Comparison of ENCODE assay signal across 16 cellular contexts in genomic region chr1:245572709-245573108, GRCh38.
A peak's percentile ranks its signal among the peaks of the same experiment; 100 is the strongest.
DNase-seq lines count a peak whose midpoint lies in the region; TF ChIP-seq lines count a peak whose summit lies in the region.
"Had no signal": no experiment of that assay in that cellular context is flagged by ENCODE, and none has a peak within 500 bp of the region (broad histone marks: within the 10 kb centered on the region; RNA-seq: fewer than 3 reads in every experiment).

No MANE protein-coding gene starts in this region.

- no peak overlapping the region for H3K4me3 Mint-ChIP-seq in endothelial cell (ENCODE audit: unreplicated experiment)
- H3K4me3 Mint-ChIP-seq in nephron progenitor cell = no peak overlapping the region
- H3K4me3 Mint-ChIP-seq: CD8-positive, alpha-beta memory T cell; HFFc6 had no signal

- peaks cover 0 to 31% (median 11%) of the 10 kb centered on the region in 10 experiments; a peak in 14 of 20 replicates for H3K4me1 ChIP-seq in BLaER1 treated with 17β-estradiol and CSF1 and Interleukin-3, amounts not matched to agents 10 nM and 100 nM
- peaks cover 39% of the 10 kb centered on the region for H3K4me1 ChIP-seq in SJCRH30
- H3K4me1 ChIP-seq: A549 had no signal

- peak overlapping the region; percentile 26 for H3K27ac Mint-ChIP-seq in endothelial cell (ENCODE audit: unreplicated experiment)
- H3K27ac Mint-ChIP-seq in nephron progenitor cell = peak overlapping the region; percentile 85
- H3K27ac Mint-ChIP-seq: CD8-positive, alpha-beta memory T cell; HFFc6 had no signal

- peaks cover 2% of the 10 kb centered on the region for H3K27me3 Mint-ChIP-seq in endothelial cell (ENCODE audit: unreplicated experiment)
- H3K27me3 Mint-ChIP-seq in nephron progenitor cell (ENCODE audit: low read depth, poor library complexity) = peaks cover 4% of the 10 kb centered on the region

- peak; percentile 74 to 87 for DNase-seq in SJCRH30
- DNase-seq in endothelial cell (ENCODE audit: low spot score) = no peak
- no peak for DNase-seq in nephron progenitor cell
- no peak for DNase-seq in iPS-NIHi11 (ENCODE audit: low spot score)
- no peak for DNase-seq in activated CD4-positive, CD25-positive, alpha-beta regulatory T cell (lab: John Stamatoyannopoulos, UW)
- no peak for DNase-seq in HuH-7 (ENCODE audit: low spot score)
- DNase-seq: BE2C; CD8-positive, alpha-beta memory T cell; DND-41; GDM1; HCEC 1CT; HFFc6; IMR-90 had no signal

- no peak overlapping the region for H3K27ac ChIP-seq in BLaER1 treated with 17β-estradiol and CSF1 and Interleukin-3, amounts not matched to agents 10 nM and 100 nM
- peak overlapping the region; percentile 68 for H3K27ac ChIP-seq in SJCRH30
- H3K27ac ChIP-seq: A549 had no signal

- H3K9me3 Mint-ChIP-seq in endothelial cell (ENCODE audit: unreplicated experiment) (no peaks in the 10 kb centered on the region), nephron progenitor cell (peaks cover 20% of the 10 kb centered on the region)
- H3K9me3 Mint-ChIP-seq: HFFc6 had no signal

- H3K9me3 ChIP-seq in BLaER1 treated with 17β-estradiol and CSF1 and Interleukin-3, amounts not matched to agents 10 nM and 100 nM (replicated peaks in 1 of 11) = no peaks in the 10 kb centered on the region
- H3K9me3 ChIP-seq in SJCRH30 (replicated peaks) = no peaks in the 10 kb centered on the region
- H3K9me3 ChIP-seq: A549, BE2C, Caco-2 had no signal

- no peaks in the 10 kb centered on the region for H3K36me3 Mint-ChIP-seq in endothelial cell (ENCODE audit: low read depth, unreplicated experiment)
- H3K36me3 Mint-ChIP-seq in nephron progenitor cell (ENCODE audit: low read depth) = peaks cover 17% of the 10 kb centered on the region
- H3K36me3 Mint-ChIP-seq: CD8-positive, alpha-beta memory T cell had no signal

- no peaks in the 10 kb centered on the region for H4K20me1 ChIP-seq in BLaER1 treated with 17β-estradiol and CSF1 and Interleukin-3, amounts not matched to agents 10 nM and 100 nM

- H3K9ac ChIP-seq in BLaER1 treated with 17β-estradiol and CSF1 and Interleukin-3, amounts not matched to agents 10 nM and 100 nM = no peak overlapping the region

- no peak overlapping the region for H3K4me3 ChIP-seq in BLaER1 treated with 17β-estradiol and CSF1 and Interleukin-3, amounts not matched to agents 10 nM and 100 nM
- no peak overlapping the region for H3K4me3 ChIP-seq in SJCRH30
- H3K4me3 ChIP-seq: A549 had no signal

- no peaks in the 10 kb centered on the region for H3K27me3 ChIP-seq in BLaER1 treated with 17β-estradiol and CSF1 and Interleukin-3, amounts not matched to agents 10 nM and 100 nM
- H3K27me3 ChIP-seq in SJCRH30 = no peaks in the 10 kb centered on the region
- H3K27me3 ChIP-seq: BE2C had no signal

- H3K4me2 ChIP-seq in BLaER1 treated with 17β-estradiol and CSF1 and Interleukin-3, amounts not matched to agents 10 nM and 100 nM = peak overlapping the region in 6 of 11 experiments; percentile 12 to 79 (median 74); a peak in 10 of 22 replicates
- H3K4me2 ChIP-seq: A549 had no signal

- H3K36me3 ChIP-seq in BLaER1 treated with 17β-estradiol and CSF1 and Interleukin-3, amounts not matched to agents 10 nM and 100 nM = no peaks in the 10 kb centered on the region
- H3K36me3 ChIP-seq in SJCRH30 = no peaks in the 10 kb centered on the region

- H3K4me1 Mint-ChIP-seq in endothelial cell (ENCODE audit: unreplicated experiment) (peaks cover 18% of the 10 kb centered on the region), nephron progenitor cell (peaks cover 69% of the 10 kb centered on the region)
- H3K4me1 Mint-ChIP-seq: CD8-positive, alpha-beta memory T cell had no signal

- no peak for TF ChIP-seq CTCF in endothelial cell (IDR thresholded peaks at IDR 0.05; ENCODE audit: unreplicated experiment)
- no peak for TF ChIP-seq CTCF in nephron progenitor cell (IDR thresholded peaks at IDR 0.05)

Comparison
In these comparisons a context has a peak if more than half of its experiments do, and no peak if none do; other contexts are left out.
1. DNase-seq: peak in SJCRH30 (2 of 2); none in endothelial cell (single experiment), nephron progenitor cell (single experiment), iPS-NIHi11 (single experiment), activated CD4-positive, CD25-positive, alpha-beta regulatory T cell (0 of 4) and HuH-7 (single experiment).